Comparison of ENCODE assay signal across 8 cellular contexts in the genomic region with DNA sequence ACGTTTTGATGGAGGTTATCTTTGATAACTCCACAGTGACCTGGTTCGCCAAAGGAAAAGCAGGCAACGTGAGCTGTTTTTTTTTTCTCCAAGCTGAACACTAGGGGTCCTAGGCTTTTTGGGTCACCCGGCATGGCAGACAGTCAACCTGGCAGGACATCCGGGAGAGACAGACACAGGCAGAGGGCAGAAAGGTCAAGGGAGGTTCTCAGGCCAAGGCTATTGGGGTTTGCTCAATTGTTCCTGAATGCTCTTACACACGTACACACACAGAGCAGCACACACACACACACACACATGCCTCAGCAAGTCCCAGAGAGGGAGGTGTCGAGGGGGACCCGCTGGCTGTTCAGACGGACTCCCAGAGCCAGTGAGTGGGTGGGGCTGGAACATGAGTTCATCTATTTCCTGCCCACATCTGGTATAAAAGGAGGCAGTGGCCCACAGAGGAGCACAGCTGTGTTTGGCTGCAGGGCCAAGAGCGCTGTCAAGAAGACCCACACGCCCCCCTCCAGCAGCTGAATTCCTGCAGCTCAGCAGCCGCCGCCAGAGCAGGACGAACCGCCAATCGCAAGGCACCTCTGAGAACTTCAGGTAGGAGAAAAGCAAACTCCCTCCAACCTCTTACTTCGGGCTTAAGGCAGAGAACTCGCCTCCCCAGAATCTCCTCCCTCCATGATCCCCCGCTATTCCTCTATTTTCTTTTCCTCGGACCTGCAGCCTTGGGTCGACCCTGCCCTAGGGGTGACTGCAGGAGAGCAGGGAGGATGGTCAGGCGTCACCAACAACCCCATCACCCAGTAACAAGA. TPM values are rescaled to one million over a fixed set of nuclear protein-coding genes. Genes with fewer than 3 reads are reported as not detected.
A peak's percentile ranks its signal among the peaks of the same experiment; 100 is the strongest.
DNase-seq lines count a peak whose midpoint lies in the region; ATAC-seq and TF ChIP-seq lines count a peak whose summit lies in the region.

SERPINE1 (plus strand) TSS at position 454 of the 809 bp plus-strand sequence. CDS start 1,290 bp downstream, outside the sequence.

- H3K9me3 ChIP-seq in heart left ventricle = no peaks in the 10 kb centered on the region

- peak within 1 kb of the TSS; percentile 86 for H3K4me3 Mint-ChIP-seq in activated naive CD8-positive, alpha-beta T cell treated with anti-CD3 and anti-CD28 coated beads, Interleukin-2, amount 10 ng/mL, durations not matched to agents 7 days and 5 days
- H3K4me3 Mint-ChIP-seq in progenitor cell of endocrine pancreas (ENCODE audit: low read depth) (no peak within 1 kb of the TSS), Calu3 (ENCODE audit: low read depth, unreplicated experiment) (no peak within 1 kb of the TSS)

- POLR2A ChIA-PET in RWPE1 (lab: Yijun Ruan, JAX; ENCODE audit: low non-redundant PET) = interaction anchor here (1.3 kb wide), 1 partner anchor 18 kb away, joined by 3 read pairs; no protein-coding TSS in a partner anchor
- POLR2A ChIA-PET in activated naive CD8-positive, alpha-beta T cell treated with anti-CD3 and anti-CD28 coated beads, Interleukin-2, amount 10 ng/mL, durations not matched to agents 7 days and 5 days (lab: Charles Lee) = interaction anchor here (1.5 to 2.6 kb wide), 3 partner anchors 11 to 125 kb away, joined by 5 to 11 read pairs (median 8); partner anchors contain the start of gene TRIM56

- peaks cover 3 to 61% (median 42%) of the 10 kb centered on the region in 12 donors for H3K4me1 ChIP-seq in heart left ventricle

- ATAC-seq in HG02970 (IDR thresholded peaks at IDR 0.05; ENCODE audit: low FRiP score, unreplicated experiment) = peak; percentile 35
- ATAC-seq in activated naive CD8-positive, alpha-beta T cell treated with anti-CD3 and anti-CD28 coated beads, Interleukin-2, amount 10 ng/mL, durations not matched to agents 7 days and 5 days (ENCODE audit: low read depth) = peak; percentile 90
- ATAC-seq in heart left ventricle = peak; percentile 80 to 88 (median 87)

- BruUV-seq in Calu3 (replicated peaks; lab: Mats Ljungman, UMichigan) = no TSS peak

- no peak for TF ChIP-seq CTCF in RWPE1 (conservative IDR thresholded peaks at IDR 0.05; ENCODE audit: low read depth)
- peak in 6 of 12 donors; percentile 8 to 43 (median 28) for TF ChIP-seq CTCF in heart left ventricle (IDR thresholded peaks at IDR 0.05)
- peak; percentile 36 for TF ChIP-seq CTCF in progenitor cell of endocrine pancreas (IDR thresholded peaks at IDR 0.05; ENCODE audit: unreplicated experiment)
- no peak for TF ChIP-seq CTCF in Calu3 (IDR thresholded peaks at IDR 0.05; ENCODE audit: unreplicated experiment)

- H3K27me3 Mint-ChIP-seq in activated naive CD8-positive, alpha-beta T cell treated with anti-CD3 and anti-CD28 coated beads, Interleukin-2, amount 10 ng/mL, durations not matched to agents 7 days and 5 days = peaks cover 36% of the 10 kb centered on the region
- peaks cover 37% of the 10 kb centered on the region for H3K27me3 Mint-ChIP-seq in progenitor cell of endocrine pancreas
- H3K27me3 Mint-ChIP-seq in Calu3 (ENCODE audit: unreplicated experiment) = no peaks in the 10 kb centered on the region

- 4 to 7% (median 6%) methylated on average over 21 to 22 of the region's 22 CpGs for WGBS in heart left ventricle, 4 donors

- H3K27ac Mint-ChIP-seq in activated naive CD8-positive, alpha-beta T cell treated with anti-CD3 and anti-CD28 coated beads, Interleukin-2, amount 10 ng/mL, durations not matched to agents 7 days and 5 days = peak within 1 kb of the TSS; percentile 74
- no peak within 1 kb of the TSS for H3K27ac Mint-ChIP-seq in progenitor cell of endocrine pancreas
- H3K27ac Mint-ChIP-seq in Calu3 (ENCODE audit: unreplicated experiment) = no peak within 1 kb of the TSS

- H3K27me3 ChIP-seq in heart left ventricle = no peaks in the 10 kb centered on the region

- intact Hi-C loops in heart left ventricle (cut with DNase I) (no loop called here), Calu3 (cut with micrococcal nuclease; ENCODE audit: unreplicated experiment) (no loop called here)

- CTCF ChIA-PET in RWPE1 (lab: Yijun Ruan, JAX) = interaction anchor here (0.6 to 1.0 kb wide), 3 partner anchors 10 to 29 kb away, joined by 3 to 6 read pairs (median 5); no protein-coding TSS in a partner anchor
- CTCF ChIA-PET in Calu3 (lab: Charles Lee) = interaction anchor here (1.0 kb wide), 1 partner anchor 17 kb away, joined by 4 read pairs; no protein-coding TSS in a partner anchor

- TF ChIP-seq POLR2A in heart left ventricle (IDR thresholded peaks at IDR 0.05) = peak; percentile 45 to 95

- H3K36me3 ChIP-seq in heart left ventricle = peaks cover 0 to 12% (median 2%) of the 10 kb centered on the region in 9 donors

- H3K36me3 Mint-ChIP-seq in activated naive CD8-positive, alpha-beta T cell treated with anti-CD3 and anti-CD28 coated beads, Interleukin-2, amount 10 ng/mL, durations not matched to agents 7 days and 5 days = no peaks in the 10 kb centered on the region
- H3K36me3 Mint-ChIP-seq in progenitor cell of endocrine pancreas (ENCODE audit: insufficient read depth) (no peaks in the 10 kb centered on the region), Calu3 (ENCODE audit: insufficient read depth, unreplicated experiment) (no peaks in the 10 kb centered on the region)

- peak within 1 kb of the TSS in 11 of 12 donors; percentile 14 to 58 (median 45) for H3K4me3 ChIP-seq in heart left ventricle

- H3K27ac ChIP-seq in RWPE1 (peak within 1 kb of the TSS; percentile 97), heart left ventricle (peak within 1 kb of the TSS; percentile 51 to 86 (median 75))

- peaks cover 48% of the 10 kb centered on the region for H3K4me1 Mint-ChIP-seq in activated naive CD8-positive, alpha-beta T cell treated with anti-CD3 and anti-CD28 coated beads, Interleukin-2, amount 10 ng/mL, durations not matched to agents 7 days and 5 days
- peaks cover 25% of the 10 kb centered on the region for H3K4me1 Mint-ChIP-seq in progenitor cell of endocrine pancreas (ENCODE audit: low read depth)
- peaks cover 18% of the 10 kb centered on the region for H3K4me1 Mint-ChIP-seq in Calu3 (ENCODE audit: low read depth, unreplicated experiment)

- no peaks in the 10 kb centered on the region for H3K9me3 Mint-ChIP-seq in activated naive CD8-positive, alpha-beta T cell treated with anti-CD3 and anti-CD28 coated beads, Interleukin-2, amount 10 ng/mL, durations not matched to agents 7 days and 5 days
- no peaks in the 10 kb centered on the region for H3K9me3 Mint-ChIP-seq in progenitor cell of endocrine pancreas (ENCODE audit: low read depth)
- no peaks in the 10 kb centered on the region for H3K9me3 Mint-ChIP-seq in Calu3 (ENCODE audit: low read depth, unreplicated experiment)

- peak; percentile 59 for DNase-seq in NCI-H748 (lab: John Stamatoyannopoulos, UW; ENCODE audit: unreplicated experiment)
- DNase-seq in NCI-H748 treated with DMSO at 0.1 percent for 48 hours (lab: John Stamatoyannopoulos, UW) = no peak
- peak; percentile 99 for DNase-seq in RWPE1 (ENCODE audit: low spot score)
- DNase-seq in activated naive CD8-positive, alpha-beta T cell treated with anti-CD3 and anti-CD28 coated beads, Interleukin-2, amount 10 ng/mL, durations not matched to agents 7 days and 5 days = peak; percentile 71
- peak; percentile 90 to 96 (median 92) for DNase-seq in heart left ventricle
- no peak for DNase-seq in progenitor cell of endocrine pancreas (ENCODE audit: low spot score, unreplicated experiment)
- no peak for DNase-seq in Calu3

RNA-seq across cellular contexts. Expression of gene SERPINE1, which starts in this region (rescaled TPM):
- under 1 TPM; 0.44 to 0.51 TPM for total RNA-seq in activated naive CD8-positive, alpha-beta T cell treated with anti-CD3 and anti-CD28 coated beads, Interleukin-2, amount 10 ng/mL, durations not matched to agents 7 days and 5 days
- total RNA-seq in heart left ventricle (100 to 1,000 TPM in 1 of 9 donors, 10 to 100 TPM in 4, 1 to 10 TPM in 4; 1.3 to 153 (median 13.9) TPM), progenitor cell of endocrine pancreas (0.11 and 0.14 TPM in 2 replicates), Calu3 (2022) (1.1 and 1.8 TPM in 2 replicates)
- polyA plus RNA-seq in heart left ventricle = 100 to 1,000 TPM in 1 of 2 donors, 1 to 10 TPM in 1; 3.4 to 595 TPM

Comparison
In these comparisons a context has a peak if more than half of its experiments do, and no peak if none do; other contexts are left out.
1. DNase-seq: peak in NCI-H748 (single experiment), RWPE1 (single experiment) and heart left ventricle (5 of 5); none in NCI-H748 treated with DMSO at 0.1 percent for 48 hours (single experiment), progenitor cell of endocrine pancreas (single experiment) and Calu3 (single experiment).
2. Peak in DNase-seq and ATAC-seq in activated naive CD8-positive, alpha-beta T cell treated with anti-CD3 and anti-CD28 coated beads, Interleukin-2, amount 10 ng/mL, durations not matched to agents 7 days and 5 days; RNA of the gene not detected or under 1 TPM.
3. ATAC-seq: peak in every context shown above with its lines; median percentile 90 in activated naive CD8-positive, alpha-beta T cell treated with anti-CD3 and anti-CD28 coated beads, Interleukin-2, amount 10 ng/mL, durations not matched to agents 7 days and 5 days; 87 in heart left ventricle; 35 in HG02970.